Comparison of ENCODE assay signal across 11 cellular contexts in the genomic region with DNA sequence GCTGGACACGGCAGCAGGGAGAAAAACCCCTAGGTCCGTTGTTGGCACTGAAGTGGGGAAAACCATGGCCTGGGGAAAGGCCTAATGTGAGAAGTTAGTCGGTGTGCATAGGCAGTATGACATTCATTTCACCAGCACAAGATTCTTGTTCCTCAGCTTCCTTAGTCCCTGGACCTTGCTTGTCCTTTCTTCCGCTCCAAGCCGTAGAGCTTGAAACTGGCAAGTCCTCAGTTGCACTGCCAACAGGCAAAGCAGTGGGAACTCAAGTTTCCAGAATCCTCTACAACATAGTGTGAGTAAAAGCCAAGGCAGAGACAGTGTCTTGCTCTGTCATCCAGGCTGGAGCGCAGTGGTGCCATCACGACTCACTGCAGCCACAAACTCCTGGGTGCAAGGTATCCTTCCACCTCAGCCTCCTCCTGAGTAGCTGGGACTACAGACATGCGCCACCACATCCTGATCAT.
A peak's percentile ranks its signal among the peaks of the same experiment; 100 is the strongest.
DNase-seq lines count a peak whose midpoint lies in the region; ATAC-seq lines count a peak whose summit lies in the region.
"Had no signal": no experiment of that assay in that cellular context is flagged by ENCODE, and none has a peak within 500 bp of the region (broad histone marks: within the 10 kb centered on the region; RNA-seq: fewer than 3 reads in every experiment).

No MANE protein-coding gene starts in this region.

- H3K9ac ChIP-seq in mucosa of rectum (ENCODE audit: low read depth in 1 of 2, low read length in 2 of 2) = no peak overlapping the region

- H3K4me3 ChIP-seq in GM08714 (ENCODE audit: low read length) = peak overlapping the region; percentile 24; the same call in 1 of the 2 replicates
- peak overlapping the region; percentile 46 to 58 for H3K4me3 ChIP-seq in mucosa of rectum (ENCODE audit: low read length in 2 of 2)
- H3K4me3 ChIP-seq: HAP-1, right atrium auricular region had no signal

- intact Hi-C loops in head of caudate nucleus (cut with DNase I) = no loop called here

- DNase-seq in activated CD4-positive, alpha-beta T cell treated with anti-CD3 and anti-CD28 coated beads for 48 hours = peak; percentile 71
- DNase-seq in head of caudate nucleus (no peak), MV-4-11 (lab: John Stamatoyannopoulos, UW) (no peak), iPS-NIHi7 (ENCODE audit: extremely low spot score) (no peak), NCI-H1694 treated with DMSO at 0.1 percent for 48 hours (lab: John Stamatoyannopoulos, UW) (no peak)
- DNase-seq: NK-92 treated with Interleukin-12 subunit alpha and Interleukin-12 subunit beta, amount 100 ng/mL, for 24 hours had no signal

- peak; percentile 39 for ATAC-seq in HG02571 (IDR thresholded peaks at IDR 0.05; ENCODE audit: unreplicated experiment)

- H3K4me1 ChIP-seq in mucosa of rectum (ENCODE audit: control insufficient read depth in 2 of 2, insufficient read depth in 2 of 2, low read length in 2 of 2) = peaks cover 5 to 7% of the 10 kb centered on the region in 2 donors
- H3K4me1 ChIP-seq: HAP-1 had no signal

- H3K27ac ChIP-seq in mucosa of rectum (ENCODE audit: low read depth in 2 of 2, low read length in 2 of 2) = peak overlapping the region in 1 of 2 donors; percentile 10
- H3K27ac ChIP-seq: right atrium auricular region had no signal

- H3K9me3 ChIP-seq in mucosa of rectum (ENCODE audit: control insufficient read depth in 2 of 2, low read length in 2 of 2) = no peaks in the 10 kb centered on the region
- H3K9me3 ChIP-seq: HAP-1, right atrium auricular region had no signal

- H3K27me3 ChIP-seq in mucosa of rectum (ENCODE audit: control insufficient read depth in 2 of 2, insufficient read depth in 2 of 2, low read length in 2 of 2) = no peaks in the 10 kb centered on the region
- H3K27me3 ChIP-seq: right atrium auricular region had no signal

- H3K36me3 ChIP-seq in mucosa of rectum (ENCODE audit: control insufficient read depth in 2 of 2, insufficient read depth in 2 of 2, low read length in 2 of 2) = no peaks in the 10 kb centered on the region
- H3K36me3 ChIP-seq: HAP-1, right atrium auricular region had no signal
